16 cellular contexts compared by ENCODE assay signal in genomic region chr6:144746902-144747469, GRCh38.
"Had no signal": no experiment of that assay in that cellular context is flagged by ENCODE, and none has a peak within 500 bp of the region (broad histone marks: within the 10 kb centered on the region; RNA-seq: fewer than 3 reads in every experiment).

No MANE protein-coding gene starts in this region.

- DNase-seq: activated CD4-positive, alpha-beta T cell treated with anti-CD3 and anti-CD28 coated beads, Interleukin-2, amount 50 U/mL, for 4 hours; activated CD8-positive, alpha-beta memory T cell treated with anti-CD3 and anti-CD28 coated beads, Interleukin-2, amount 10 ng/mL, durations not matched to agents 7 days and 5 days; activated gamma-delta T cell treated with Interleukin-2 at 50 U/mL for 16 hours; activated T-cell treated with anti-CD3 and anti-CD28 coated beads, Interleukin-2, amount 50 U/mL, for 1 hour; aorta; dermis blood vessel endothelial cell; endodermal cell; gastrocnemius medialis; islet precursor cell; midbrain; pancreas; stimulated activated naive B cell treated with anti-CD40 and anti-IgM and Interleukin-4, amounts not matched to agents 10 μg/mL and 1 μg/mL and 100 μg/mL, for 72 hours; trophoblast cell had no signal

- H3K4me3 ChIP-seq: gastrocnemius medialis, lung, pancreas had no signal

- ATAC-seq: activated CD4-positive, CD25-positive, alpha-beta regulatory T cell treated with anti-CD3 and anti-CD28 coated beads, Interleukin-2, amount 50 U/mL, for 24 hours; activated CD8-positive, alpha-beta memory T cell treated with anti-CD3 and anti-CD28 coated beads, Interleukin-2, amount 10 ng/mL, durations not matched to agents 7 days and 5 days; gastrocnemius medialis; pancreas; stimulated activated naive B cell treated with anti-CD40 and anti-IgM and Interleukin-4, amounts not matched to agents 10 μg/mL and 1 μg/mL and 100 μg/mL, for 72 hours had no signal

- H3K9me3 Mint-ChIP-seq: endodermal cell; stimulated activated naive B cell treated with anti-CD40 and anti-IgM and Interleukin-4, amounts not matched to agents 10 μg/mL and 1 μg/mL and 100 μg/mL, for 72 hours; T-helper 2 cell treated with Interferon-gamma antibody and Interleukin-4, amounts not matched to agents 5 μg/mL and 100 μg/mL, for 36 hours had no signal

- H3K27ac ChIP-seq: gastrocnemius medialis, pancreas had no signal

- H3K27me3 Mint-ChIP-seq: activated CD8-positive, alpha-beta memory T cell treated with anti-CD3 and anti-CD28 coated beads, Interleukin-2, amount 10 ng/mL, durations not matched to agents 7 days and 5 days; stimulated activated naive B cell treated with anti-CD40 and anti-IgM and Interleukin-4, amounts not matched to agents 10 μg/mL and 1 μg/mL and 100 μg/mL, for 72 hours had no signal

- H3K27me3 ChIP-seq: gastrocnemius medialis, pancreas had no signal

- H3K9me3 ChIP-seq: gastrocnemius medialis, pancreas had no signal

- H3K27ac Mint-ChIP-seq: activated CD8-positive, alpha-beta memory T cell treated with anti-CD3 and anti-CD28 coated beads, Interleukin-2, amount 10 ng/mL, durations not matched to agents 7 days and 5 days; endodermal cell; stimulated activated naive B cell treated with anti-CD40 and anti-IgM and Interleukin-4, amounts not matched to agents 10 μg/mL and 1 μg/mL and 100 μg/mL, for 72 hours; T-helper 2 cell treated with Interferon-gamma antibody and Interleukin-4, amounts not matched to agents 5 μg/mL and 100 μg/mL, for 36 hours had no signal

- H3K4me3 Mint-ChIP-seq: activated CD8-positive, alpha-beta memory T cell treated with anti-CD3 and anti-CD28 coated beads, Interleukin-2, amount 10 ng/mL, durations not matched to agents 7 days and 5 days; endodermal cell; stimulated activated naive B cell treated with anti-CD40 and anti-IgM and Interleukin-4, amounts not matched to agents 10 μg/mL and 1 μg/mL and 100 μg/mL, for 72 hours; T-helper 2 cell treated with Interferon-gamma antibody and Interleukin-4, amounts not matched to agents 5 μg/mL and 100 μg/mL, for 36 hours had no signal
